In the genomic region with DNA sequence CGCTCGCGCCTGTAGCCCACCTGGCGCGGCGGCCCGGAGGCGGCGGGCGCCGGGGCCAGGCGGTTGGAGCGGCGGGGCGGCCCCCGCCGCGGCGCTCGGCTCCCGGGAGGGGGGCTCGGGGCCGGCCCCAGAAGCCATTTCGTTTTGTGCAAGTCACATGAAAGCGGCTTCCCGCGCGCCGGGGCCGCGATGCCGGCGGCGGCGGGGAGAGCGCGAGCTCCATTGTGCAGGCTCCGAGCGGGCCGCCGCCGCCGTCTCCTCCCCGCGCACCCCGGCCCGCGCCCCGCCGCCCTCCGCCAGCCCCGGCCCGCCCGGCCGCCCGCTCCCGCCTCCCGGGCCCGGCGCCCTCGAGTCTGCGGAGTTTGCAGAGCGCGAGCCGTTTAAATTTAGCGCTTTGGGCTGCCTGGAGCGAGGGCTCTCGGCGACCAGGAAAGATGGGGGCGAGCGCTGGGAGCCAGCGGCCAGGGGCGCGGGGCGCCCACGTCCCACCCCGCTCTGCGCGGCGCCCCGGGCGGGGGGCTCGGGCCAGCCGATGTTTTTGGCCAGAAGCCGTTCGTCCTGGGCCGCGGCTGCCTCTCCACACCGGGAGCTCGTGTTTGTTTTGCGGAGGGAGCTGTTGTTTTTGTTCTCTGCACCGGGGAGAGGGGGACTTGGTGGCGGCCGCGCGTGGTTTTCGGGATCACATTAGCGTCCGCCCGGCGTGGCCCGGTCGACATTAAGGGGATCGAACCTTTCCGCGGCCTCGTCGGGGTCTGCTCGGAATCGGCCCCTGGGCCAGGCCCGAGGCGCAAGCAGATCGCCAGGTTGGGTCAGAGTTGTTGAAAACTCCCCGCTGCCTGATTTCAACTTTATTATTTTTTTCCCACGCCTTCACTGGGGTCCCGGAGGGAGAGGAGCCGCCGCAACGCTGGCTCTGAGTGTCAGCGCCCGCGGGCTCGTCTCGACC, we compare ENCODE assay signal across 8 cellular contexts. TPM values are rescaled to one million over a fixed set of nuclear protein-coding genes. Genes with fewer than 3 reads are reported as not detected.
DNase-seq lines count a peak whose midpoint lies in the region; ATAC-seq, FAIRE-seq and TF ChIP-seq lines count a peak whose summit lies in the region.

No MANE protein-coding gene starts in this region.

- intact Hi-C loops in PC-9 (cut with micrococcal nuclease; ENCODE audit: unreplicated experiment) = no loop called here
- intact Hi-C loops in body of pancreas (cut with DNase I) = no loop called here

- H3K9me2 ChIP-seq in PC-9 (ENCODE audit: insufficient read depth) = no peaks in the 10 kb centered on the region

- no peak for TF ChIP-seq POLR2A in body of pancreas (IDR thresholded peaks at IDR 0.05)

- ATAC-seq in body of pancreas = peak; percentile 20
- ATAC-seq in HG03135 (IDR thresholded peaks at IDR 0.05; ENCODE audit: unreplicated experiment) = no peak

- H3K27ac ChIP-seq in PC-9 = no peak overlapping the region
- H3K27ac ChIP-seq in body of pancreas = peak overlapping the region; percentile 80 to 93 (median 88)
- H3K27ac ChIP-seq in iPS-20b (ENCODE audit: low read length) = no peak overlapping the region

- H3K4me2 ChIP-seq in PC-9 (peak overlapping the region; percentile 88), skeletal muscle satellite cell (ENCODE audit: low read length) (peak overlapping the region; percentile 92)

- H3K4me1 ChIP-seq in PC-9 (replicated peaks; ENCODE audit: insufficient read depth) = no peaks in the 10 kb centered on the region; the same call in 1 of the 2 replicates
- H3K4me1 ChIP-seq in body of pancreas = peaks cover 52% of the 10 kb centered on the region
- H3K4me1 ChIP-seq in iPS-20b (ENCODE audit: insufficient read depth, low read length) = peaks cover 5% of the 10 kb centered on the region; the same call in 1 of the 2 replicates
- peaks cover 25% of the 10 kb centered on the region for H3K4me1 ChIP-seq in skeletal muscle satellite cell (ENCODE audit: control insufficient read depth, insufficient read depth, low read length)

- H3K36me3 ChIP-seq in PC-9 (ENCODE audit: low read depth) = no peaks in the 10 kb centered on the region
- H3K36me3 ChIP-seq in body of pancreas (replicated peaks in 1 of 2; ENCODE audit: insufficient read depth in 1 of 2, low read depth in 2 of 2) = no peaks in the 10 kb centered on the region
- no peaks in the 10 kb centered on the region for H3K36me3 ChIP-seq in iPS-20b (ENCODE audit: insufficient read depth, low read depth, low read length)
- no peaks in the 10 kb centered on the region for H3K36me3 ChIP-seq in skeletal muscle satellite cell (ENCODE audit: insufficient read depth, low read length)

- H3K4me3 ChIP-seq in PC-9 (peak overlapping the region; percentile 76), body of pancreas (peak overlapping the region; percentile 65), iPS-20b (ENCODE audit: low read length) (peak overlapping the region; percentile 69), skeletal muscle satellite cell (ENCODE audit: low read length) (peak overlapping the region; percentile 86)

- 1% methylated on average over 94 of the region's 124 CpGs; no CpG with 5 or more reads in 1 of the 2 donors for WGBS in body of pancreas, 2 donors

- H3F3A ChIP-seq in PC-9 (ENCODE audit: insufficient read depth, low read depth) = no peaks in the 10 kb centered on the region

- FAIRE-seq in HTR-8/SVneo (lab: Jason Lieb, UNC) = no peak

- 0 out of 2 replicates have a peak, but pooled peaks cover 6% of the 10 kb centered on the region for H3K79me2 ChIP-seq in PC-9 (ENCODE audit: low read depth)

- TF ChIP-seq CTCF in PC-9 (conservative IDR thresholded peaks at IDR 0.05) = no peak
- TF ChIP-seq CTCF in body of pancreas (IDR thresholded peaks at IDR 0.05) = no peak

- H2AFZ ChIP-seq in PC-9 = peak overlapping the region; percentile 77; the same call in 1 of the 2 replicates

- no peaks in the 10 kb centered on the region for H3K27me3 ChIP-seq in PC-9 (ENCODE audit: insufficient read depth, low read depth)
- no peaks in the 10 kb centered on the region for H3K27me3 ChIP-seq in body of pancreas
- H3K27me3 ChIP-seq in iPS-20b (ENCODE audit: insufficient read depth, low read length) = peaks cover 40% of the 10 kb centered on the region
- no peaks in the 10 kb centered on the region for H3K27me3 ChIP-seq in skeletal muscle satellite cell (ENCODE audit: control insufficient read depth, insufficient read depth, low read length)

- DNase-seq in NCI-H345 (lab: John Stamatoyannopoulos, UW) (peak; percentile 49), NCI-H345 treated with DMSO at 0.1 percent for 48 hours (lab: John Stamatoyannopoulos, UW; ENCODE audit: unreplicated experiment) (no peak), PC-9 (peak in 1 of 2 experiments; percentile 28), body of pancreas (peak; percentile 27 to 58 (median 36)), HTR-8/SVneo (ENCODE audit: insufficient read length, low spot score) (no peak)

- BruUV-seq in PC-9 (replicated peaks; lab: Mats Ljungman, UMichigan) = no TSS peak

- H3K9ac ChIP-seq in iPS-20b (ENCODE audit: low read depth, low read length) (peak overlapping the region; percentile 79; the same call in 1 of the 2 replicates), skeletal muscle satellite cell (ENCODE audit: low read depth, low read length) (peak overlapping the region; percentile 93)

- CTCF ChIA-PET in PC-9 (lab: Charles Lee) = no interaction called here

- H3K9me3 ChIP-seq in PC-9 (ENCODE audit: insufficient read depth, low read depth) (no peaks in the 10 kb centered on the region), body of pancreas (no peaks in the 10 kb centered on the region), iPS-20b (ENCODE audit: insufficient read depth, low read depth, low read length) (no peaks in the 10 kb centered on the region), skeletal muscle satellite cell (replicated peaks; ENCODE audit: low read length) (no peaks in the 10 kb centered on the region)

- POLR2A ChIA-PET in PC-9 (lab: Charles Lee; ENCODE audit: unreplicated experiment) = no interaction called here

- no peaks in the 10 kb centered on the region for H4K20me1 ChIP-seq in PC-9 (ENCODE audit: insufficient read depth)

RNA-seq across cellular contexts. Expression of a gene that starts 1.0 kb away (rescaled TPM):
- total RNA-seq in PC-9 (2021) (6.3 and 6.6 TPM in 2 replicates), body of pancreas (10 to 100 TPM; 19.1 to 25.2 TPM)
- 2.8 and 3.0 TPM in 2 replicates for total RNA-seq in skeletal muscle satellite cell (2012; rRNA removed)

RNA-seq across cellular contexts. Expression of a gene that starts 55.9 kb away (rescaled TPM):
- 62.1 and 83.3 TPM in 2 replicates for total RNA-seq in PC-9 (2021)
- 10 to 100 TPM; 43.6 to 84.0 TPM for total RNA-seq in body of pancreas
- total RNA-seq in skeletal muscle satellite cell (2012; rRNA removed) = 12.0 and 17.0 TPM in 2 replicates

Comparison
In these comparisons a context has a peak if more than half of its experiments do, and no peak if none do; other contexts are left out.
1. DNase-seq: peak in NCI-H345 (single experiment) and body of pancreas (4 of 4); none in NCI-H345 treated with DMSO at 0.1 percent for 48 hours (single experiment) and HTR-8/SVneo (single experiment).
2. H3K27ac ChIP-seq: peak in body of pancreas (4 of 4); none in PC-9 (single experiment) and iPS-20b (single experiment).
3. Peak in every context shown above with its lines, with median percentiles within 50 percentile points of each other: H3K4me3 ChIP-seq.